8 cellular contexts compared by ENCODE assay signal in the genomic region with DNA sequence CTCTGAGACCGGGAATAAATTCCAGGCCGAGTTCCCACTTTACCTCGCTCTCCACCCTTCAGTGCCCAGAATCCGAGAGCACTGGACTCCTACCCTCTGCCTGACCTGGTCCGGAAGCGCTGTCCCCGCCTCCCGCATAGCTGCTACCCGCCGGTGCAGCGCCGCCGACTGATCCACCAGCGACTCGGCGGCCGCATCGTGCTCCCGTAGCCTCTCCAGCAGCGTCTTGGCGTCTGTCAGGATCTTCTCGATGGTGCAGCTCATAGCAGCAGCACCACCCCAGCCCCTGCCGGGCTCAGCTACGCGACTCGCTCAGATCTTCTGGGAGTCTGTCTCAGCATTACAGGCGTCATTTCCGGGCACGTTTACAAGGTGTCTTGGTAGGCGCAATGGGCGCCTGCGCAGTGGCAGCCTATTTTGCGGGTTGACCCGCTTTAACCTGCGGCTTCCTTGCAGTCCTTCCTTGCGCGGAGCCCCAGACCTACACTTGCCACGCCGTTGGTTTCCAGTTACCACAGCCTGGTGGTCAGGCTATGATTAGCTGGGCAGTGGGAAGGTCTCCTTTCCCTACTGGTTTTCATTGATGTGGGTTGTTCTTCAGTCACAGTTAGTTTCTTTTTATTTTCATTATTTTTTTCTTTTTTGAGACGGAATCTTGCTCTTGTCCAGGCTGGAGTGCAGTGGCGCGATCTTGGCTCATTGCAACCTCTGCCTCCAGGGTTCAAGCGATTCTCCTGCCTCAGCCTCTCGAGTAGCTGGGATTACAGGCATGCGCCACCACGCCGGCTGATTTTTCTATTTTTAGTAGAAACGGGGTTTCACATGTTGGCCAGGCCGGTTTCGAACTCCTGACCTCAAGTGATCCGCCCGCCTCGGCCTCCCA. TPM values are rescaled to one million over a fixed set of nuclear protein-coding genes. Genes with fewer than 3 reads are reported as not detected.
DNase-seq lines count a peak whose midpoint lies in the region; ATAC-seq lines count a peak whose summit lies in the region.

Gene SIKE1 (minus strand): TSS at position 342 of the 883 bp plus-strand sequence. CDS start 78 bp downstream, at position 264.

- peaks cover 30% of the 10 kb centered on the region for H3K36me3 ChIP-seq in BLaER1

- no peaks in the 10 kb centered on the region for H4K20me1 ChIP-seq in BLaER1

- H3K27me3 ChIP-seq in BLaER1 = no peaks in the 10 kb centered on the region

- peaks cover 19% of the 10 kb centered on the region for H3K4me1 ChIP-seq in BLaER1

- no peaks in the 10 kb centered on the region for H3K9me3 ChIP-seq in BLaER1

- peaks cover 3% of the 10 kb centered on the region for H3K27me3 Mint-ChIP-seq in activated CD4-positive, alpha-beta T cell treated with anti-CD3 and anti-CD28 coated beads, Interleukin-2, amount 10 ng/mL, durations not matched to agents 7 days and 5 days

- CTCF ChIA-PET in activated CD4-positive, alpha-beta T cell treated with anti-CD3 and anti-CD28 coated beads, Interleukin-2, amount 10 ng/mL, durations not matched to agents 7 days and 5 days (lab: Charles Lee) = interaction anchor here (0.9 to 1.4 kb wide), 2 partner anchors 10 to 22 kb away, joined by 3 read pairs; partner anchors contain the start of gene CSDE1

- peak; percentile 99 for ATAC-seq in GM19328 (IDR thresholded peaks at IDR 0.05; ENCODE audit: unreplicated experiment)
- ATAC-seq in HG03520 (IDR thresholded peaks at IDR 0.05; ENCODE audit: unreplicated experiment) = peak; percentile 99

- peak within 1 kb of the TSS; percentile 100 for H3K27ac Mint-ChIP-seq in activated CD4-positive, alpha-beta T cell treated with anti-CD3 and anti-CD28 coated beads, Interleukin-2, amount 10 ng/mL, durations not matched to agents 7 days and 5 days

- POLR2A ChIA-PET in activated CD4-positive, alpha-beta T cell treated with anti-CD3 and anti-CD28 coated beads, Interleukin-2, amount 10 ng/mL, durations not matched to agents 7 days and 5 days (lab: Charles Lee) = no interaction called here

- peaks cover 28% of the 10 kb centered on the region for H3K4me1 Mint-ChIP-seq in activated CD4-positive, alpha-beta T cell treated with anti-CD3 and anti-CD28 coated beads, Interleukin-2, amount 10 ng/mL, durations not matched to agents 7 days and 5 days

- H3K4me3 ChIP-seq in BLaER1 = peak within 1 kb of the TSS; percentile 76

- H3K27ac ChIP-seq in BLaER1 = peak within 1 kb of the TSS; percentile 79

- peak; percentile 94 for DNase-seq in NCI-H526 treated with DMSO at 0.1 percent for 48 hours (lab: John Stamatoyannopoulos, UW)
- DNase-seq in activated CD4-positive, alpha-beta T cell treated with anti-CD3 and anti-CD28 coated beads, Interleukin-2, amount 10 ng/mL, durations not matched to agents 7 days and 5 days = peak; percentile 96
- DNase-seq in dedifferentiated amniotic fluid mesenchymal stem cell (ENCODE audit: extremely low spot score) = peak; percentile 94
- peak; percentile 98 for DNase-seq in left kidney (ENCODE audit: low read depth, low spot score)
- peak; percentile 92 to 94 for DNase-seq in stimulated activated CD4-positive, alpha-beta T cell treated with anti-CD3 and anti-CD28 coated beads, Interleukin-2, amount 100 ng/mL, for 24 hours

- H3K4me2 ChIP-seq in BLaER1 = peak within 1 kb of the TSS; percentile 80

- H3K36me3 Mint-ChIP-seq in activated CD4-positive, alpha-beta T cell treated with anti-CD3 and anti-CD28 coated beads, Interleukin-2, amount 10 ng/mL, durations not matched to agents 7 days and 5 days (ENCODE audit: low read depth) = peaks cover 33% of the 10 kb centered on the region

- peak within 1 kb of the TSS; percentile 83 for H3K9ac ChIP-seq in BLaER1

- peak within 1 kb of the TSS; percentile 100 for H3K4me3 Mint-ChIP-seq in activated CD4-positive, alpha-beta T cell treated with anti-CD3 and anti-CD28 coated beads, Interleukin-2, amount 10 ng/mL, durations not matched to agents 7 days and 5 days

- H3K9me3 Mint-ChIP-seq in activated CD4-positive, alpha-beta T cell treated with anti-CD3 and anti-CD28 coated beads, Interleukin-2, amount 10 ng/mL, durations not matched to agents 7 days and 5 days = no peaks in the 10 kb centered on the region

RNA-seq across cellular contexts. Expression of gene SIKE1, which starts in this region (rescaled TPM):
- total RNA-seq in activated CD4-positive, alpha-beta T cell treated with anti-CD3 and anti-CD28 coated beads, Interleukin-2, amount 10 ng/mL, durations not matched to agents 7 days and 5 days = 10 to 100 TPM; 59.4 to 65.0 TPM

Comparison
In these comparisons a context has a peak if more than half of its experiments do, and no peak if none do; other contexts are left out.
1. Peak in every context shown above with its lines: DNase-seq, ATAC-seq, H3K4me3 ChIP-seq and H3K27ac ChIP-seq.